In genomic region chr2:218123986-218124385, GRCh38 we compare ENCODE assay signal across 18 cellular contexts. TPM values are rescaled to one million over a fixed set of nuclear protein-coding genes. Genes with fewer than 3 reads are reported as not detected.
DNase-seq lines count a peak whose midpoint lies in the region; ATAC-seq and TF ChIP-seq lines count a peak whose summit lies in the region.
"Had no signal": no experiment of that assay in that cellular context is flagged by ENCODE, and none has a peak within 500 bp of the region (broad histone marks: within the 10 kb centered on the region; RNA-seq: fewer than 3 reads in every experiment).

No MANE protein-coding gene starts in this region.

- no peak overlapping the region for H4K12ac ChIP-seq in trophoblast cell (ENCODE audit: low read depth, low read length)

- no peak overlapping the region for H3K56ac ChIP-seq in mesendoderm (ENCODE audit: low read length)

- no peak overlapping the region for H3K14ac ChIP-seq in trophoblast cell (ENCODE audit: low read length)

- no peak overlapping the region for H4K91ac ChIP-seq in trophoblast cell (ENCODE audit: low read depth, low read length)

- H3K36me3 ChIP-seq in mesendoderm (ENCODE audit: control insufficient read depth, insufficient read depth, low read length) (no peaks in the 10 kb centered on the region), trophoblast cell (ENCODE audit: control insufficient read depth in 1 of 2, insufficient read depth in 2 of 2, low read length in 2 of 2) (no peaks in the 10 kb centered on the region)
- no peaks in the 10 kb centered on the region for H3K36me3 ChIP-seq in CD4-positive, alpha-beta memory T cell (ENCODE audit: insufficient read depth, low read length)

- peak overlapping the region; percentile 90 to 93 for H3K27ac Mint-ChIP-seq in natural killer cell
- no peak overlapping the region for H3K27ac Mint-ChIP-seq in natural killer cell treated with Interleukin-12 subunit alpha and Interleukin-12 subunit beta and Interleukin-15 and Interleukin-18, amount 100 ng/mL, for 72 hours
- H3K27ac Mint-ChIP-seq in CD4-positive, alpha-beta memory T cell: no peak overlapping the region
- H3K27ac Mint-ChIP-seq: CD8-positive, alpha-beta memory T cell; H9; IgD-negative memory B cell had no signal

- DNase-seq in natural killer cell (no peak), astrocyte of the spinal cord (ENCODE audit: low read depth, low spot score) (peak; percentile 1), mesendoderm (peak; percentile 59), trophoblast cell (no peak), NCI-H2029 treated with DMSO at 0.1 percent for 48 hours (lab: John Stamatoyannopoulos, UW) (no peak)
- DNase-seq in natural killer cell treated with Interleukin-12 subunit alpha and Interleukin-12 subunit beta and Interleukin-15 and Interleukin-18, amount 100 ng/mL, for 72 hours (ENCODE audit: low spot score): no peak
- no peak for DNase-seq in CD4-positive, alpha-beta memory T cell
- DNase-seq: Caco-2; CD8-positive, alpha-beta memory T cell; GM23248; H9; KG1 had no signal

- POLR2A ChIA-PET in CD4-positive, alpha-beta memory T cell (lab: Charles Lee; ENCODE audit: partially characterized antibody): no interaction called here

- CTCF ChIA-PET in CD4-positive, alpha-beta memory T cell (lab: Charles Lee; ENCODE audit: partially characterized antibody): interaction anchor here (1.2 kb wide), 1 partner anchor 43 kb away, joined by 3 read pairs; no protein-coding TSS in a partner anchor

- H4K5ac ChIP-seq in mesendoderm (ENCODE audit: low read length): no peak overlapping the region

- H3K27me3 ChIP-seq in mesendoderm (ENCODE audit: insufficient read depth, low read length, poor library complexity) (no peaks in the 10 kb centered on the region), trophoblast cell (ENCODE audit: insufficient read depth, low read length) (no peaks in the 10 kb centered on the region)
- no peaks in the 10 kb centered on the region for H3K27me3 ChIP-seq in CD4-positive, alpha-beta memory T cell (ENCODE audit: insufficient read depth, low read length)

- H3K9ac ChIP-seq in mesendoderm (ENCODE audit: low read length): no peak overlapping the region
- no peak overlapping the region for H3K9ac ChIP-seq in trophoblast cell (ENCODE audit: low read length)
- H3K9ac ChIP-seq: GM23248 had no signal

- no peak overlapping the region for H2BK12ac ChIP-seq in trophoblast cell (ENCODE audit: low read length)

- H2BK5ac ChIP-seq in mesendoderm (ENCODE audit: low read length): no peak overlapping the region
- no peak overlapping the region for H2BK5ac ChIP-seq in trophoblast cell (ENCODE audit: low read depth, low read length, poor library complexity)

- H3K79me2 ChIP-seq in mesendoderm (ENCODE audit: control insufficient read depth, insufficient read depth, low read length) (no peaks in the 10 kb centered on the region), trophoblast cell (ENCODE audit: control insufficient read depth, insufficient read depth, low read length, poor library complexity) (no peaks in the 10 kb centered on the region)

- no peak overlapping the region for H3K4ac ChIP-seq in mesendoderm (ENCODE audit: low read depth, low read length)
- H3K4ac ChIP-seq in trophoblast cell (ENCODE audit: low read depth, low read length): no peak overlapping the region

- H4K8ac ChIP-seq in mesendoderm (ENCODE audit: low read depth, low read length): no peak overlapping the region
- no peak overlapping the region for H4K8ac ChIP-seq in trophoblast cell (ENCODE audit: low read depth, low read length)

- no peak overlapping the region for H2AK5ac ChIP-seq in mesendoderm (ENCODE audit: low read length)
- no peak overlapping the region for H2AK5ac ChIP-seq in trophoblast cell (ENCODE audit: low read length)

- H3K4me3 ChIP-seq in astrocyte of the spinal cord (ENCODE audit: low read depth, low read length): no peak overlapping the region
- no peak overlapping the region for H3K4me3 ChIP-seq in mesendoderm (ENCODE audit: low read length)
- H3K4me3 ChIP-seq in CD4-positive, alpha-beta memory T cell (ENCODE audit: low read length in 2 of 2): no peak overlapping the region
- no peak overlapping the region for H3K4me3 ChIP-seq in trophoblast cell (ENCODE audit: low read depth, low read length)
- H3K4me3 ChIP-seq: GM23248 had no signal

- H3K79me1 ChIP-seq in mesendoderm (ENCODE audit: low read length): no peaks in the 10 kb centered on the region
- H3K79me1 ChIP-seq in trophoblast cell (ENCODE audit: low read length): no peaks in the 10 kb centered on the region

- intact Hi-C loops in natural killer cell (cut with micrococcal nuclease): no loop called here
- intact Hi-C loops in CD4-positive, alpha-beta memory T cell (cut with micrococcal nuclease): no loop called here

- no peak overlapping the region for H3K18ac ChIP-seq in mesendoderm (ENCODE audit: low read length)
- no peak overlapping the region for H3K18ac ChIP-seq in trophoblast cell (ENCODE audit: low read length)

- peaks cover 2 to 6% of the 10 kb centered on the region in 2 donors for H3K9me3 Mint-ChIP-seq in natural killer cell
- peaks cover 5% of the 10 kb centered on the region for H3K9me3 Mint-ChIP-seq in natural killer cell treated with Interleukin-12 subunit alpha and Interleukin-12 subunit beta and Interleukin-15 and Interleukin-18, amount 100 ng/mL, for 72 hours
- H3K9me3 Mint-ChIP-seq in CD4-positive, alpha-beta memory T cell: peaks cover 2 to 35% (median 23%) of the 10 kb centered on the region in 8 donors

- no peak overlapping the region for H3K27ac ChIP-seq in mesendoderm (ENCODE audit: low read depth, low read length)
- H3K27ac ChIP-seq in CD4-positive, alpha-beta memory T cell (ENCODE audit: low read depth, low read length): no peak overlapping the region
- no peak overlapping the region for H3K27ac ChIP-seq in trophoblast cell (ENCODE audit: low read depth, low read length)
- H3K27ac ChIP-seq: 22Rv1, GM23248 had no signal

- peaks cover 10% of the 10 kb centered on the region for H3K36me3 Mint-ChIP-seq in natural killer cell
- peaks cover 15% of the 10 kb centered on the region for H3K36me3 Mint-ChIP-seq in natural killer cell treated with Interleukin-12 subunit alpha and Interleukin-12 subunit beta and Interleukin-15 and Interleukin-18, amount 100 ng/mL, for 72 hours
- peaks cover 0 to 7% of the 10 kb centered on the region in 2 donors for H3K36me3 Mint-ChIP-seq in CD4-positive, alpha-beta memory T cell
- H3K36me3 Mint-ChIP-seq: CD14-positive monocyte had no signal

- ATAC-seq in natural killer cell: no peak
- ATAC-seq in natural killer cell treated with Interleukin-12 subunit alpha and Interleukin-12 subunit beta and Interleukin-15 and Interleukin-18, amount 100 ng/mL, for 72 hours: no peak

- no peaks in the 10 kb centered on the region for H3K4me1 ChIP-seq in mesendoderm (ENCODE audit: control insufficient read depth, low read depth, low read length)
- no peaks in the 10 kb centered on the region for H3K4me1 ChIP-seq in CD4-positive, alpha-beta memory T cell (ENCODE audit: insufficient read depth, low read length)
- H3K4me1 ChIP-seq in trophoblast cell (ENCODE audit: control insufficient read depth in 1 of 2, insufficient read depth in 2 of 2, low read length in 2 of 2): no peaks in the 10 kb centered on the region
- H3K4me1 ChIP-seq: Caco-2 had no signal

- H2AFZ ChIP-seq in trophoblast cell (ENCODE audit: insufficient read depth, low read length, poor library complexity): no peak overlapping the region
- H2AFZ ChIP-seq: GM23248 had no signal

- no peak overlapping the region for H3K4me3 Mint-ChIP-seq in natural killer cell
- H3K4me3 Mint-ChIP-seq in natural killer cell treated with Interleukin-12 subunit alpha and Interleukin-12 subunit beta and Interleukin-15 and Interleukin-18, amount 100 ng/mL, for 72 hours: no peak overlapping the region
- H3K4me3 Mint-ChIP-seq in CD4-positive, alpha-beta memory T cell: no peak overlapping the region
- H3K4me3 Mint-ChIP-seq: CD14-positive monocyte; CD8-positive, alpha-beta memory T cell; H9 had no signal

- no peak overlapping the region for H2BK120ac ChIP-seq in mesendoderm (ENCODE audit: low read depth, low read length)
- H2BK120ac ChIP-seq in trophoblast cell (ENCODE audit: insufficient read depth, low read length, poor library complexity): no peak overlapping the region

- no peak overlapping the region for H2BK15ac ChIP-seq in mesendoderm (replicated peaks; ENCODE audit: low read depth)

- H3K4me1 Mint-ChIP-seq in natural killer cell: peaks cover 40 to 42% of the 10 kb centered on the region in 2 donors
- H3K4me1 Mint-ChIP-seq in natural killer cell treated with Interleukin-12 subunit alpha and Interleukin-12 subunit beta and Interleukin-15 and Interleukin-18, amount 100 ng/mL, for 72 hours (ENCODE audit: low read depth in 2 of 2): peaks cover 27 to 28% of the 10 kb centered on the region in 2 donors
- peaks cover 4 to 8% (median 5%) of the 10 kb centered on the region in 4 donors for H3K4me1 Mint-ChIP-seq in CD4-positive, alpha-beta memory T cell

- TF ChIP-seq CTCF in natural killer cell (IDR thresholded peaks at IDR 0.05) (no peak), astrocyte of the spinal cord (IDR thresholded peaks at IDR 0.05; ENCODE audit: low read depth, low read length) (no peak)

- H3K27me3 Mint-ChIP-seq in natural killer cell (ENCODE audit: low read depth in 2 of 2): no peaks in the 10 kb centered on the region
- H3K27me3 Mint-ChIP-seq in natural killer cell treated with Interleukin-12 subunit alpha and Interleukin-12 subunit beta and Interleukin-15 and Interleukin-18, amount 100 ng/mL, for 72 hours: no peaks in the 10 kb centered on the region
- peaks cover 14 to 21% of the 10 kb centered on the region in 2 donors for H3K27me3 Mint-ChIP-seq in CD4-positive, alpha-beta memory T cell

- H3K23ac ChIP-seq in mesendoderm (ENCODE audit: low read length) (no peak overlapping the region), trophoblast cell (ENCODE audit: low read length) (no peak overlapping the region)

- WGBS in mesendoderm (ENCODE audit: extremely low coverage, insufficient coverage, low lambda C conversion rate): no CpG with 5 or more reads among the region's 4 CpGs
- no CpG with 5 or more reads among the region's 4 CpGs for WGBS in trophoblast cell (ENCODE audit: extremely low coverage, insufficient coverage, insufficient read length)

- peaks cover 0 to 3% of the 10 kb centered on the region in 2 donors for H3K9me3 ChIP-seq in CD4-positive, alpha-beta memory T cell (ENCODE audit: control insufficient read depth in 1 of 2, low read length in 2 of 2)
- H3K9me3 ChIP-seq in trophoblast cell (ENCODE audit: insufficient read depth, low read depth, low read length): no peaks in the 10 kb centered on the region

- no peak overlapping the region for H3K4me2 ChIP-seq in mesendoderm (ENCODE audit: low read length)
- no peak overlapping the region for H3K4me2 ChIP-seq in trophoblast cell (ENCODE audit: low read length)

- in situ Hi-C loops in astrocyte of the spinal cord (cut with HindIII; ENCODE audit: low sequenced_read_pairs): no loop called here

RNA-seq across cellular contexts. Expression of gene CXCR2, which starts 1.8 kb away (rescaled TPM):
- total RNA-seq in natural killer cell: 10 to 100 TPM; 24.3 to 35.3 (median 25.8) TPM
- 1 to 10 TPM in 1 of 2 donors, under 1 TPM in 1; 0.47 to 2.1 TPM for total RNA-seq in natural killer cell treated with Interleukin-12 subunit alpha and Interleukin-12 subunit beta and Interleukin-15 and Interleukin-18, amount 100 ng/mL, for 72 hours
- polyA plus RNA-seq in mesendoderm (2013, experiment 1 of 2): 1.00 TPM
- 0.99 TPM for polyA plus RNA-seq in mesendoderm (2013, experiment 2 of 2)
- not detected for total RNA-seq in CD4-positive, alpha-beta memory T cell
- polyA plus RNA-seq in CD4-positive, alpha-beta memory T cell: not detected
- 0.18 and 0.24 TPM in 2 replicates for polyA plus RNA-seq in trophoblast cell (2013)
- total RNA-seq: A673; Caco-2; CD8-positive, alpha-beta memory T cell; GM23248; HT-29 had no signal
- polyA plus RNA-seq: BJ, GM23248 had no signal

RNA-seq across cellular contexts. Expression of gene CXCR1, which starts 42.8 kb away (rescaled TPM):
- 10 to 100 TPM in 2 of 3 donors, 1 to 10 TPM in 1; 9.1 to 19.2 (median 10.6) TPM for total RNA-seq in natural killer cell
- under 1 TPM in 1 of 2 donors, not detected in 1; 0.28 TPM for total RNA-seq in natural killer cell treated with Interleukin-12 subunit alpha and Interleukin-12 subunit beta and Interleukin-15 and Interleukin-18, amount 100 ng/mL, for 72 hours
- polyA plus RNA-seq in mesendoderm (2013, experiment 1 of 2): not detected
- polyA plus RNA-seq in mesendoderm (2013, experiment 2 of 2): not detected
- not detected for total RNA-seq in CD4-positive, alpha-beta memory T cell
- polyA plus RNA-seq in CD4-positive, alpha-beta memory T cell: not detected
- not detected in 2 replicates for polyA plus RNA-seq in trophoblast cell (2013)
- total RNA-seq: A673; Caco-2; CD8-positive, alpha-beta memory T cell; GM23248; H9; HT-29 had no signal
- polyA plus RNA-seq: BJ, GM23248 had no signal

RNA-seq across cellular contexts. Expression of gene RUFY4, which starts 54.9 kb away (rescaled TPM):
- 1 to 10 TPM in 2 of 3 donors, under 1 TPM in 1; 0.82 to 3.1 (median 1.8) TPM for total RNA-seq in natural killer cell
- under 1 TPM in 1 of 2 donors, not detected in 1; 0.86 TPM for total RNA-seq in natural killer cell treated with Interleukin-12 subunit alpha and Interleukin-12 subunit beta and Interleukin-15 and Interleukin-18, amount 100 ng/mL, for 72 hours
- not detected for polyA plus RNA-seq in mesendoderm (2013, experiment 1 of 2)
- polyA plus RNA-seq in mesendoderm (2013, experiment 2 of 2): 0.03 TPM
- under 1 TPM; 0.30 to 0.81 TPM for total RNA-seq in CD4-positive, alpha-beta memory T cell
- polyA plus RNA-seq in CD4-positive, alpha-beta memory T cell: under 1 TPM in 1 of 2 donors, not detected in 1; 0.16 TPM
- polyA plus RNA-seq in trophoblast cell (2013): not detected in 2 replicates
- total RNA-seq: Caco-2; CD8-positive, alpha-beta memory T cell; GM23248; HT-29 had no signal
- polyA plus RNA-seq: BJ; CD8-positive, alpha-beta memory T cell; GM23248 had no signal

Comparison
In these comparisons a context has a peak if more than half of its experiments do, and no peak if none do; other contexts are left out.
1. H3K27ac Mint-ChIP-seq: peak in natural killer cell (2 of 2); none in natural killer cell treated with Interleukin-12 subunit alpha and Interleukin-12 subunit beta and Interleukin-15 and Interleukin-18, amount 100 ng/mL, for 72 hours (0 of 2) and CD4-positive, alpha-beta memory T cell (0 of 7).
2. RNA of gene CXCR2, which starts 1.8 kb away (total RNA-seq): 24.3 to 35.3 TPM in natural killer cell; 0.47 to 2.1 TPM in natural killer cell treated with Interleukin-12 subunit alpha and Interleukin-12 subunit beta and Interleukin-15 and Interleukin-18, amount 100 ng/mL, for 72 hours and not detected in CD4-positive, alpha-beta memory T cell; every median in the first group is over 4 times any median in the second.
3. RNA of gene CXCR1, which starts 42.8 kb away (total RNA-seq): 9.1 to 19.2 TPM in natural killer cell; 0.28 TPM in natural killer cell treated with Interleukin-12 subunit alpha and Interleukin-12 subunit beta and Interleukin-15 and Interleukin-18, amount 100 ng/mL, for 72 hours and not detected in CD4-positive, alpha-beta memory T cell; every median in the first group is over 4 times any median in the second.
4. DNase-seq: peak in astrocyte of the spinal cord (single experiment) and mesendoderm (single experiment); none in natural killer cell (single experiment), natural killer cell treated with Interleukin-12 subunit alpha and Interleukin-12 subunit beta and Interleukin-15 and Interleukin-18, amount 100 ng/mL, for 72 hours (single experiment), CD4-positive, alpha-beta memory T cell (0 of 5), trophoblast cell (0 of 2) and NCI-H2029 treated with DMSO at 0.1 percent for 48 hours (single experiment).